In the genomic region with DNA sequence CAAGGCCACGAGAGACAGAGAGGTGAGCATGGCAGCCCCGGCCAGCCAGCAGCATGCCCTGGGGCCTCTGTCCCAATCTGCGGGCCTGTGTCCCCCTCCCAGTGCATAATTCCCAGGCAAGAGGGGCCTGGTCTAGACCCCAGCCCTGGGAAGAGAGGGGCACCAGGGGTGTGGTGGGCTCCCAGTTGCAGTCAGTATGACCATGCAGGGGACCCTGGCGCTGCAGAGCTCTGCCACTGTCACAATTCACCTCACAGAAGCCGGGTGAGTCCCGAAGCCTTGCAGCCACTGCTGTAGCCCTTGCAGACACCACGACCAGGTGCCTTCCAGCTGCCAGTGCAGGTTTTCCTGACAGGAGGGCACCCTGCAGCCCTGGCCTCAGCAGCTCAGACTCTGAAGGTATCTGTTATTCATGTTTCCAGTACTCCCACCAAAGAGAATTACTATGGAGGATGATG, we compare ENCODE assay signal across 19 cellular contexts.
"Had no signal": no experiment of that assay in that cellular context is flagged by ENCODE, and none has a peak within 500 bp of the region (broad histone marks: within the 10 kb centered on the region; RNA-seq: fewer than 3 reads in every experiment).

No MANE protein-coding gene starts in this region.

- H3K4me1 ChIP-seq: left ventricle myocardium inferior, pancreas, psoas muscle, sigmoid colon, spleen, suprapubic skin, tibial artery had no signal

- H3K27me3 ChIP-seq: pancreas, sigmoid colon, spleen, suprapubic skin, tibial artery, vagina had no signal

- H3K4me3 ChIP-seq: left ventricle myocardium inferior, lung, mucosa of descending colon, pancreas, psoas muscle, sigmoid colon, spleen, suprapubic skin, thoracic aorta, tibial artery, vagina had no signal

- ATAC-seq: natural killer cell treated with Interleukin-12 subunit alpha and Interleukin-12 subunit beta and Interleukin-15 and Interleukin-18, amount 100 ng/mL, for 72 hours; stimulated activated effector memory CD8-positive, alpha-beta T cell treated with anti-CD3 and anti-CD28 coated beads, Interleukin-12 subunit alpha, Interleukin-12 subunit beta, amount 100 ng/mL, for 72 hours had no signal

- H3K27ac ChIP-seq: left ventricle myocardium inferior, pancreas, psoas muscle, sigmoid colon, spleen, suprapubic skin, thoracic aorta, tibial artery, vagina had no signal

- H3K36me3 ChIP-seq: left ventricle myocardium inferior, pancreas, sigmoid colon, spleen, suprapubic skin, thoracic aorta, tibial artery, vagina had no signal

- DNase-seq: immature natural killer cell; kidney; midbrain; naive thymus-derived CD4-positive, alpha-beta T cell; spleen; stimulated activated CD4-positive, alpha-beta T cell treated with anti-CD3 and anti-CD28 coated beads, Interleukin-4, amount 100 ng/mL, for 24 hours; stimulated activated naive CD4-positive, alpha-beta T cell; tibial artery had no signal

- H3K9me3 ChIP-seq: mucosa of descending colon, pancreas, psoas muscle, sigmoid colon, suprapubic skin, thoracic aorta, tibial artery, vagina had no signal
